In the genomic region with DNA sequence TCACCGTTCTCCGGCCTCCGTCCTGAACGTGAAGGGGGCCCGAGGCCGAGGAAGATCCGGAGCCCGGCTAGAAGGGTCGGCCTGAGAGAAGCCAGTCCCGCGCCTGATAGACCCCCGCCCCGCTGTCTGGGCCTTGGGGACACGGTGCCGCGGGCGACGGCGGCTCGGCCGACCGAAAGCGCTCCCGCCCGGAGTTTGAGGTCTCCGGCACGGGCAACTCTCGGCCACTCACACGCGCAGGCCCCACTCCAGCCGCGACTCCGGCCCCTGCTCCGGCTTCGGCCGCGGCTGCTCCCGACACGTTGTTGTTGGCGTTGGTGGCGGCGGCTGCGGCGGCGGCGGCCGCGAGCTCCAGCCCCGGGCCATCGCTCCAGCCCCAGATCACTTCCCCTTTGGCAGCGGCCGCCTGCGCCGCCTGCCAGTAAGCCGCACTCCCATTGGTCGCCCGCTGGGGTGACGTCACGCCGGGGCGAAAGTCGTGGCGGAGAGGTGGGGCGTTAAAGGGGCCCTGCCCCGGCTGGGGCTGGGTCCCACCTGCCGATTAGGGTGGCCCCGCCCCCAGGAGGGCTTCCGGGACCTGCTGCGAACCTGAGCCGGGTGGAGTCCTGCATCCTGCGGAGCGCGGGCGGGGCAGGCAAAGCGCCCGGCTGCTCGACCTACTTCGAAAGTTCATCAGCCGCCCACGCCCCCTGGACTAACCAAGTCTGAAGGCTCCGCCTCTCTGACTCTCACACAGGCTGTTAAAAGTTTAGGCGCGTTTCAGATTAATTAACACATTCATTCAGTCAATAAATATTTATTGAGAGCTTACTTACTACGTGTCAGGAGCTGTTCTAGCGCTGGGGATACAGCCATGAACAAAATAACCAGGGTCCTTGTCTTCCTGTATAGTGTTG, we compare ENCODE assay signal across 8 cellular contexts. TPM values are rescaled to one million over a fixed set of nuclear protein-coding genes. Genes with fewer than 3 reads are reported as not detected.
A peak's percentile ranks its signal among the peaks of the same experiment; 100 is the strongest.
DNase-seq lines count a peak whose midpoint lies in the region; ATAC-seq and TF ChIP-seq lines count a peak whose summit lies in the region.

A gene with protein sequence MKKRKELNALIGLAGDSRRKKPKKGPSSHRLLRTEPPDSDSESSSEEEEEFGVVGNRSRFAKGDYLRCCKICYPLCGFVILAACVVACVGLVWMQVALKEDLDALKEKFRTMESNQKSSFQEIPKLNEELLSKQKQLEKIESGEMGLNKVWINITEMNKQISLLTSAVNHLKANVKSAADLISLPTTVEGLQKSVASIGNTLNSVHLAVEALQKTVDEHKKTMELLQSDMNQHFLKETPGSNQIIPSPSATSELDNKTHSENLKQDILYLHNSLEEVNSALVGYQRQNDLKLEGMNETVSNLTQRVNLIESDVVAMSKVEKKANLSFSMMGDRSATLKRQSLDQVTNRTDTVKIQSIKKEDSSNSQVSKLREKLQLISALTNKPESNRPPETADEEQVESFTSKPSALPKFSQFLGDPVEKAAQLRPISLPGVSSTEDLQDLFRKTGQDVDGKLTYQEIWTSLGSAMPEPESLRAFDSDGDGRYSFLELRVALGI (minus strand): TSS at position 388 of the 896 bp plus-strand sequence. CDS start 1,027 bp downstream, outside the sequence.

- H3K27ac ChIP-seq in A673 (ENCODE audit: low read depth, low read length, poor library complexity, severe bottlenecking) (peak within 1 kb of the TSS; percentile 90), VCaP (peak within 1 kb of the TSS; percentile 89), breast epithelium (peak within 1 kb of the TSS; percentile 75 to 93), iPS-18a (ENCODE audit: low read length) (no peak within 1 kb of the TSS), skeletal muscle tissue (ENCODE audit: low read depth, low read length) (peak within 1 kb of the TSS; percentile 79)

- CTCF ChIA-PET in A673 (lab: Charles Lee) = no interaction called here

- POLR2A ChIA-PET in A673 (lab: Charles Lee; ENCODE audit: low non-redundant PET) = no interaction called here

- peak; percentile 39 for TF ChIP-seq POLR2A in breast epithelium (IDR thresholded peaks at IDR 0.05)

- H3K4me1 ChIP-seq in A673 (ENCODE audit: insufficient read depth, low read length, poor library complexity, severe bottlenecking) (peaks cover 7% of the 10 kb centered on the region), breast epithelium (peaks cover 4 to 9% of the 10 kb centered on the region in 2 donors), iPS-18a (ENCODE audit: control insufficient read depth, low read depth, low read length) (peaks cover 12% of the 10 kb centered on the region), skeletal muscle tissue (ENCODE audit: control insufficient read depth in 3 of 3, insufficient read depth in 3 of 3, low read length in 3 of 3) (peaks cover 24 to 28% (median 26%) of the 10 kb centered on the region in 3 donors)

- H3K4me3 ChIP-seq in A673 (ENCODE audit: low read depth, low read length, poor library complexity, severe bottlenecking) = peak within 1 kb of the TSS; percentile 98
- peak within 1 kb of the TSS; percentile 75 to 97 (median 97) for H3K4me3 ChIP-seq in breast epithelium
- peak within 1 kb of the TSS; percentile 93 for H3K4me3 ChIP-seq in iPS-18a (ENCODE audit: low read length)
- H3K4me3 ChIP-seq in skeletal muscle tissue (ENCODE audit: low read length in 3 of 3) = peak within 1 kb of the TSS; percentile 86 to 96 (median 92)

- ATAC-seq in GM18868 (IDR thresholded peaks at IDR 0.05; ENCODE audit: unreplicated experiment) (peak; percentile 98), HG03108 (IDR thresholded peaks at IDR 0.05; ENCODE audit: unreplicated experiment) (peak; percentile 98)

- intact Hi-C loops in A673 (cut with micrococcal nuclease; ENCODE audit: unreplicated experiment) = no loop called here
- intact Hi-C loops in breast epithelium (cut with DNase I; ENCODE audit: low total_unique reads) = no loop called here

- H3K36me3 ChIP-seq in A673 (ENCODE audit: insufficient read depth, low read length, poor library complexity, severe bottlenecking) (peaks cover 18% of the 10 kb centered on the region), breast epithelium (no peaks in the 10 kb centered on the region), iPS-18a (ENCODE audit: control insufficient read depth, low read depth, low read length) (peaks cover 18% of the 10 kb centered on the region), skeletal muscle tissue (ENCODE audit: control insufficient read depth in 3 of 3, insufficient read depth in 3 of 3, low read length in 3 of 3) (peaks cover 2 to 13% (median 3%) of the 10 kb centered on the region in 3 donors)

- TF ChIP-seq CTCF in A673 (conservative IDR thresholded peaks at IDR 0.05; ENCODE audit: low read depth, low read length) (no peak), VCaP (conservative IDR thresholded peaks at IDR 0.05) (no peak), breast epithelium (IDR thresholded peaks at IDR 0.05) (no peak)

- H3K27me3 ChIP-seq in A673 (replicated peaks; ENCODE audit: insufficient read depth, low read depth, low read length, poor library complexity) (no peaks in the 10 kb centered on the region), breast epithelium (no peaks in the 10 kb centered on the region), iPS-18a (ENCODE audit: control insufficient read depth, insufficient read depth, low read length) (no peaks in the 10 kb centered on the region), skeletal muscle tissue (ENCODE audit: control insufficient read depth in 3 of 3, insufficient read depth in 3 of 3, low read length in 3 of 3) (no peaks in the 10 kb centered on the region)

- BruUV-seq in A673 (replicated peaks; lab: Mats Ljungman, UMichigan) = no TSS peak

- H3K9ac ChIP-seq in iPS-18a (ENCODE audit: low read length) (peak within 1 kb of the TSS; percentile 72), skeletal muscle tissue (ENCODE audit: low read depth in 1 of 3, low read length in 3 of 3) (peak within 1 kb of the TSS; percentile 91 to 95 (median 92))

- H3K9me3 ChIP-seq in A673 (ENCODE audit: low read depth, low read length, poor library complexity, severe bottlenecking) = no peaks in the 10 kb centered on the region
- H3K9me3 ChIP-seq in breast epithelium = no peaks in the 10 kb centered on the region
- H3K9me3 ChIP-seq in iPS-18a (ENCODE audit: control insufficient read depth, low read depth, low read length) = no peaks in the 10 kb centered on the region
- no peaks in the 10 kb centered on the region for H3K9me3 ChIP-seq in skeletal muscle tissue (ENCODE audit: control insufficient read depth in 3 of 3, low read length in 3 of 3)

- peak; percentile 92 for DNase-seq in A673 (ENCODE audit: low spot score)
- DNase-seq in NCI-H2196 (lab: John Stamatoyannopoulos, UW; ENCODE audit: unreplicated experiment) = peak; percentile 97
- DNase-seq in breast epithelium (ENCODE audit: low spot score in 2 of 2) = peak; percentile 95 to 98

RNA-seq across cellular contexts. Expression of the gene that starts here (rescaled TPM):
- 38.6 and 39.8 TPM in 2 replicates for total RNA-seq in A673 (2021)
- 100 to 1,000 TPM in 2 of 3 donors, 10 to 100 TPM in 1; 92.8 to 128 (median 106) TPM for total RNA-seq in breast epithelium
- 50.6 TPM for total RNA-seq in skeletal muscle tissue
